23 cellular contexts compared by ENCODE assay signal in the genomic region with DNA sequence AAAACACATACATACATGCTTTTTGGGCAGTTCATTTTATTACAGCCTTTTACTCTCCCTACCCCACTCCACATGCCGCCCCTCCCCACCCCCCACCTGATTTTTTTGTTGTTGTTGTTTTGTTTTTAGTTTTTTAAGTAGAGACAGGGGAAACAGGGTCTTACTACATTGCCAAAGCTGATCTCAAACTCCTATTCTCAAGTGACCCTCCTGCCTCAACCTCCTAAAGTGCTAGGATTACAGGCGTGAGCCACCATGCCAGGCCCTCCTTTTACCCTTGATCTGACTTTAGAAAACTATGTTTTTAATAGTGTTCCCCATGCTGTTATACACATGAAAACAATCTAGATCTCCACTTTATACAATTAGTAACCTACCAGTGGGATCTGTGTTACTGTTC. TPM values are rescaled to one million over a fixed set of nuclear protein-coding genes. Genes with fewer than 3 reads are reported as not detected.
"Had no signal": no experiment of that assay in that cellular context is flagged by ENCODE, and none has a peak within 500 bp of the region (broad histone marks: within the 10 kb centered on the region; RNA-seq: fewer than 3 reads in every experiment).

No MANE protein-coding gene starts in this region.

- H3K27ac ChIP-seq: ascending aorta, body of pancreas had no signal

- H3K27me3 Mint-ChIP-seq: activated B cell treated with CpG ODN at 0.5 μM for 24 hours had no signal

- H3K4me1 Mint-ChIP-seq: activated B cell treated with CpG ODN at 0.5 μM for 24 hours had no signal

- ATAC-seq: activated CD8-positive, alpha-beta T cell treated with anti-CD3 and anti-CD28 coated beads, Interleukin-2, amount 10 ng/mL, durations not matched to agents 7 days and 5 days; body of pancreas had no signal

- H3K4me3 ChIP-seq: ascending aorta, body of pancreas had no signal

- H3K27me3 ChIP-seq: ascending aorta, body of pancreas had no signal

- H3K4me1 ChIP-seq: ascending aorta had no signal

- H3K4me3 Mint-ChIP-seq: activated B cell treated with CpG ODN at 0.5 μM for 24 hours; activated CD8-positive, alpha-beta T cell treated with anti-CD3 and anti-CD28 coated beads, Interleukin-2, amount 10 ng/mL, durations not matched to agents 7 days and 5 days had no signal

- H3K9me3 ChIP-seq: ascending aorta, body of pancreas had no signal

- H3K27ac Mint-ChIP-seq: activated B cell treated with CpG ODN at 0.5 μM for 24 hours had no signal

- DNase-seq: activated B cell treated with CpG ODN at 0.5 μM for 24 hours; activated CD4-positive, alpha-beta T cell treated with anti-CD3 and anti-CD28 coated beads for 1 hour; activated CD8-positive, alpha-beta memory T cell treated with anti-CD3 and anti-CD28 coated beads, Interleukin-2, amount 50 U/mL, for 48 hours; activated CD8-positive, alpha-beta T cell treated with anti-CD3 and anti-CD28 coated beads, Interleukin-2, amount 10 ng/mL, durations not matched to agents 7 days and 5 days; activated effector memory CD4-positive, alpha-beta T cell treated with anti-CD3 and anti-CD28 coated beads, Interleukin-2, amount 50 U/mL, for 16 hours; activated naive CD4-positive, alpha-beta T cell treated with Interleukin-2 at 50 U/mL for 16 hours; activated T-cell treated with anti-CD3 and anti-CD28 coated beads, Interleukin-2, amount 50 U/mL, for 1 hour; amniotic stem cell; body of pancreas; central memory CD4-positive, alpha-beta T cell; MM.1S; NCI-H1105; NCI-H1436; NCI-H1694 treated with DMSO at 0.1 percent for 48 hours; NCI-H2029 treated with DMSO at 0.1 percent for 48 hours; NCI-H510A treated with DMSO at 0.1 percent for 48 hours; NCI-H69; NK-92 treated with Interleukin-12 subunit alpha and Interleukin-12 subunit beta, amount 100 ng/mL, for 24 hours; SHP77 treated with DMSO at 0.1 percent for 48 hours; T-helper 2 cell; T1000 had no signal

- H3K9me3 Mint-ChIP-seq: activated B cell treated with CpG ODN at 0.5 μM for 24 hours had no signal

RNA-seq across cellular contexts. Expression of gene DNAH12, which starts 26.7 kb away (rescaled TPM):
- total RNA-seq: ascending aorta, SK-MEL-5 had no signal
